8 cellular contexts compared by ENCODE assay signal in the genomic region with DNA sequence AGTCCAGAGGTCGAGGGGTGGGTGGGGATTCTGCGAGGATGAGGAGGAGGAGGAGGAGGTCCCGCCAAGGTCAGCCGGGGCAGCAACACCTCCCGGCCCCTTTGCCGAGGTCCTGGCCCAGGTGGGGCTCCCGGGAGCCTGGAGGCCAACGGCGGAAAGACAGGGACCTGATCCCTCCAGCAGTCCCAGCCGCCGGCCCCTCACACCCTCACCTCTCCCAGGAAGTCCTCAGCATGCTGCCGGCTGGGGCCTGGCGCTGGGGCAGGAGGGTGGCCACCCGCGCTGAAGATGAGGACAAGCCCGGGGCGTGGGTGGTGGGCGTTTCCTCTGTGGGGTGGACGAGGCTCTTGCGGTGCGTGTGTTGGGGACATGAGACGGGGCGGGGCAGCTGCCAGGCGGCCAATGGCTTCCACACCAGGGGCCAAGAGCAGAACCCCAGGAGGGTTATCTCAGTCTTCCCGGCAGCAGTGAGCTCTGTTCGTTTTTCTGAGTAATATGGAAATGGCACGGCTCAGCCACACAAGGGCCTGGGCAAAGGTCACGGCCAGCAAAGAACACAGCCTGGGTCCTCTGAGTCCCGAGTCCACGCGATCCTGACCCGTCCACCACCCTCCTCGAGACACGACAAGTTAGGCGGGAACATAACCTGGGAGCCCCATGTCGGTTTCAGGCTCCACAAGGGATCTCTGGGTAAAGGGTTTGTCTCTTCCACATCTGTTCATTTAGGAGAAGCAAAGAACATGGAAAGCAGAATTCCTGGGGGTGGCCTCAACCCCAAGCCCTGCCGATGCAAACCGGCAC.
A peak's percentile ranks its signal among the peaks of the same experiment; 100 is the strongest.
DNase-seq lines count a peak whose midpoint lies in the region; ATAC-seq and TF ChIP-seq lines count a peak whose summit lies in the region.

No MANE protein-coding gene starts in this region.

- H3K4me3 Mint-ChIP-seq in activated B cell treated with CpG ODN at 0.5 μM for 24 hours = peak overlapping the region; percentile 70

- TF ChIP-seq CTCF in GM10266 (IDR thresholded peaks at IDR 0.05; ENCODE audit: control insufficient read depth, insufficient read depth, low read depth, missing control alignments) (no peak), activated B cell treated with CpG ODN at 0.5 μM for 24 hours (IDR thresholded peaks at IDR 0.05) (no peak)

- no peak for ATAC-seq in activated B cell treated with CpG ODN at 0.5 μM for 24 hours (ENCODE audit: low read depth)
- ATAC-seq in HG03565 (IDR thresholded peaks at IDR 0.05; ENCODE audit: unreplicated experiment) = no peak

- CTCF ChIA-PET in activated B cell treated with CpG ODN at 0.5 μM for 24 hours (lab: Charles Lee) = no interaction called here

- 69 to 70% methylated on average over 35 to 38 of the region's 38 CpGs for WGBS in esophagus, 2 donors

- intact Hi-C loops in activated B cell treated with CpG ODN at 0.5 μM for 24 hours (cut with micrococcal nuclease) = loop anchor here (5.0 to 10.0 kb wide), 3 partner anchors 215 to 542 kb away; no protein-coding TSS in a partner anchor

- H3K27me3 Mint-ChIP-seq in activated B cell treated with CpG ODN at 0.5 μM for 24 hours = no peaks in the 10 kb centered on the region

- H3K4me1 Mint-ChIP-seq in activated B cell treated with CpG ODN at 0.5 μM for 24 hours = peaks cover 56% of the 10 kb centered on the region

- peak overlapping the region; percentile 53 to 81 for H3K27ac ChIP-seq in esophagus (ENCODE audit: low read depth in 2 of 2, low read length in 1 of 2)

- H3K9me3 Mint-ChIP-seq in activated B cell treated with CpG ODN at 0.5 μM for 24 hours = peaks cover 7% of the 10 kb centered on the region

- DNase-seq in GM10266 (ENCODE audit: extremely low spot score) (peak; percentile 71), activated B cell treated with CpG ODN at 0.5 μM for 24 hours (no peak), DMS114 treated with DMSO at 0.1 percent for 48 hours (lab: John Stamatoyannopoulos, UW; ENCODE audit: unreplicated experiment) (no peak), DMS 273 (lab: John Stamatoyannopoulos, UW; ENCODE audit: unreplicated experiment) (no peak), iPS-NIHi11 (ENCODE audit: low spot score) (no peak)
- peak; percentile 84 for DNase-seq in stimulated activated CD4-positive, alpha-beta T cell treated with anti-CD3 and anti-CD28 coated beads, Interleukin-15, amount 100 ng/mL, for 24 hours

- no peaks in the 10 kb centered on the region for H3K9me3 ChIP-seq in esophagus (ENCODE audit: control insufficient read depth in 2 of 2, insufficient read depth in 1 of 2, low read depth in 1 of 2, low read length in 1 of 2)

- no peaks in the 10 kb centered on the region for H3K27me3 ChIP-seq in esophagus (ENCODE audit: control insufficient read depth in 1 of 2, insufficient read depth in 2 of 2, low read length in 2 of 2)

- H3K36me3 Mint-ChIP-seq in activated B cell treated with CpG ODN at 0.5 μM for 24 hours (ENCODE audit: low read depth) = peaks cover 17% of the 10 kb centered on the region

- peaks cover 0 to 5% of the 10 kb centered on the region in 2 donors for H3K4me1 ChIP-seq in esophagus (ENCODE audit: control insufficient read depth in 2 of 2, insufficient read depth in 2 of 2, low read length in 1 of 2)

- POLR2A ChIA-PET in activated B cell treated with CpG ODN at 0.5 μM for 24 hours (lab: Charles Lee) = interaction anchor here (0.7 to 1.3 kb wide), 3 partner anchors 17 to 125 kb away, joined by 3 to 5 read pairs (median 4); partner anchors contain the start of genes DNAAF5 and PRKAR1B

- H3K4me3 ChIP-seq in esophagus (ENCODE audit: low read depth in 1 of 2, low read length in 2 of 2) = no peak overlapping the region

- H3K27ac Mint-ChIP-seq in activated B cell treated with CpG ODN at 0.5 μM for 24 hours = peak overlapping the region; percentile 98

- peaks cover 0 to 2% of the 10 kb centered on the region in 2 donors for H3K36me3 ChIP-seq in esophagus (ENCODE audit: control insufficient read depth in 2 of 2, insufficient read depth in 2 of 2, low read length in 1 of 2)

Comparison
In these comparisons a context has a peak if more than half of its experiments do, and no peak if none do; other contexts are left out.
1. DNase-seq: peak in GM10266 (single experiment) and stimulated activated CD4-positive, alpha-beta T cell treated with anti-CD3 and anti-CD28 coated beads, Interleukin-15, amount 100 ng/mL, for 24 hours (single experiment); none in activated B cell treated with CpG ODN at 0.5 μM for 24 hours (single experiment), DMS114 treated with DMSO at 0.1 percent for 48 hours (single experiment), DMS 273 (single experiment) and iPS-NIHi11 (single experiment).